Comparison of ENCODE assay signal across 1 cellular context in the genomic region with DNA sequence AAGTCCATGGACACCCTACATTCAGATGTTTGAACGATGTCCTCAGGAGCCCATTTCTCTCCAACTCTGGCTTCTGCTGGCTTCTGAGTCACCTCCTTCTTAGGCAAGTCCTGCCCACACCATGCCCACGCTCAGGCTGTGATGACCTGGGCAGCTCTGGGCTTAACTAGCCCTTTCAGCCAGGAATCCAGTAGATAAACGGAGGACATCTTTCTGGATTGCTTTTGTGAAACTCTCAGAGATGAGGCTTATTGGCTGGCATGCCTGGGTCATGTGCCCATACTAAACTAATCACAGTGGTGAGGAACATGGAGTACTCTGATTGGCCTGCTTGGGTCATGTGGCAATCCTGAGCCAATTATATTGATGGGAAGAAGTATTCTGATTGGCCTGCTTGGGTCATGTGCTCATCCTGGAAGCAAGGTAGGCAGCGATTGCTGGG.
A peak's percentile ranks its signal among the peaks of the same experiment; 100 is the strongest.
TF ChIP-seq lines count a peak whose summit lies in the region.

No MANE protein-coding gene starts in this region.

TF ChIP-seq in HepG2, 621 proteins besides CTCF, POLR2A, EP300 and RAD21 (continued from another document):
- TF ChIP-seq, protein P1, sequence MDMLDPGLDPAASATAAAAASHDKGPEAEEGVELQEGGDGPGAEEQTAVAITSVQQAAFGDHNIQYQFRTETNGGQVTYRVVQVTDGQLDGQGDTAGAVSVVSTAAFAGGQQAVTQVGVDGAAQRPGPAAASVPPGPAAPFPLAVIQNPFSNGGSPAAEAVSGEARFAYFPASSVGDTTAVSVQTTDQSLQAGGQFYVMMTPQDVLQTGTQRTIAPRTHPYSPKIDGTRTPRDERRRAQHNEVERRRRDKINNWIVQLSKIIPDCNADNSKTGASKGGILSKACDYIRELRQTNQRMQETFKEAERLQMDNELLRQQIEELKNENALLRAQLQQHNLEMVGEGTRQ (IDR thresholded peaks at IDR 0.05; ENCODE audit: low read depth, low read length), result peak; percentile 67
- TF ChIP-seq, protein P1 (CRISPR knock-in tag; IDR thresholded peaks at IDR 0.05; ENCODE audit: borderline replicate concordance), result no peak; the same call in 1 of the 2 replicates
